In the genomic region with DNA sequence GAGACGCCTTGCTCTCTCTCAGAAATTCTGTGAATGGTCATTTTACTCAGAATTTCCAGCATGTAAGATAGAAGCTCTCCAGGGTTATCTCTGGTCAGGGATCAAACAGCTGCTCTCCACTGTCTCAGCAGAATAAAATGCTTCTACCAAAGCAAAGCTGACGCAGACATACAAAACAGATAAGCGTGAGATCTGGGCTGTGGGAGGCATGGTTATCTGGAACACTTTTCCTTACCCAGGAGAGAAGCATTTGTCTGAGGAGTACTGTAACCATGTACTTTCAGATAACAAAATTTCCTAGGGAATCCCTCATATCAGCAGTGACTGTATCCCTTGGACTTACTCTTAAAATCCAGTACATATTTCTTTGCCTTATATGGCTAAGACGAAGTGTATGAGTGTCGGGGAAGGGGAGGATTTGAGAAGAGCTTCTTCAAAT, we compare ENCODE assay signal across 1 cellular context.
TF ChIP-seq lines count a peak whose summit lies in the region.

No MANE protein-coding gene starts in this region.

TF ChIP-seq in K562, 482 proteins besides CTCF, POLR2A, EP300 and RAD21 (continued from another document):
- TF ChIP-seq, protein P1, sequence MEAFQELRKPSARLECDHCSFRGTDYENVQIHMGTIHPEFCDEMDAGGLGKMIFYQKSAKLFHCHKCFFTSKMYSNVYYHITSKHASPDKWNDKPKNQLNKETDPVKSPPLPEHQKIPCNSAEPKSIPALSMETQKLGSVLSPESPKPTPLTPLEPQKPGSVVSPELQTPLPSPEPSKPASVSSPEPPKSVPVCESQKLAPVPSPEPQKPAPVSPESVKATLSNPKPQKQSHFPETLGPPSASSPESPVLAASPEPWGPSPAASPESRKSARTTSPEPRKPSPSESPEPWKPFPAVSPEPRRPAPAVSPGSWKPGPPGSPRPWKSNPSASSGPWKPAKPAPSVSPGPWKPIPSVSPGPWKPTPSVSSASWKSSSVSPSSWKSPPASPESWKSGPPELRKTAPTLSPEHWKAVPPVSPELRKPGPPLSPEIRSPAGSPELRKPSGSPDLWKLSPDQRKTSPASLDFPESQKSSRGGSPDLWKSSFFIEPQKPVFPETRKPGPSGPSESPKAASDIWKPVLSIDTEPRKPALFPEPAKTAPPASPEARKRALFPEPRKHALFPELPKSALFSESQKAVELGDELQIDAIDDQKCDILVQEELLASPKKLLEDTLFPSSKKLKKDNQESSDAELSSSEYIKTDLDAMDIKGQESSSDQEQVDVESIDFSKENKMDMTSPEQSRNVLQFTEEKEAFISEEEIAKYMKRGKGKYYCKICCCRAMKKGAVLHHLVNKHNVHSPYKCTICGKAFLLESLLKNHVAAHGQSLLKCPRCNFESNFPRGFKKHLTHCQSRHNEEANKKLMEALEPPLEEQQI (IDR thresholded peaks at IDR 0.05): peak; percentile 85
- TF ChIP-seq, protein P2, sequence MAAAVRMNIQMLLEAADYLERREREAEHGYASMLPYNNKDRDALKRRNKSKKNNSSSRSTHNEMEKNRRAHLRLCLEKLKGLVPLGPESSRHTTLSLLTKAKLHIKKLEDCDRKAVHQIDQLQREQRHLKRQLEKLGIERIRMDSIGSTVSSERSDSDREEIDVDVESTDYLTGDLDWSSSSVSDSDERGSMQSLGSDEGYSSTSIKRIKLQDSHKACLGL (CRISPR knock-in tag; IDR thresholded peaks at IDR 0.05; ENCODE audit: borderline replicate concordance, poor library complexity, severe bottlenecking): no peak
- TF ChIP-seq MYNN (IDR thresholded peaks at IDR 0.05) (peak; percentile 69; the same call in 1 of the 2 replicates), MYNN (CRISPR knock-in tag; IDR thresholded peaks at IDR 0.05) (no peak), NCOA1 (IDR thresholded peaks at IDR 0.05; ENCODE audit: low read depth) (peak; percentile 84), DACH1 (IDR thresholded peaks at IDR 0.05; ENCODE audit: partially characterized antibody) (peak; percentile 91), SP2 (IDR thresholded peaks at IDR 0.05; ENCODE audit: extremely low read depth, low read depth, low read length, poor library complexity, severe bottlenecking) (no peak), KAT7 (CRISPR knock-in tag; IDR thresholded peaks at IDR 0.05; ENCODE audit: borderline replicate concordance) (no peak), ZC3H4 (CRISPR knock-in tag; IDR thresholded peaks at IDR 0.05; ENCODE audit: borderline replicate concordance) (no peak), BCOR (IDR thresholded peaks at IDR 0.05) (peak; percentile 78), MTA1 (IDR thresholded peaks at IDR 0.05; ENCODE audit: borderline replicate concordance) (peak; percentile 92)
- TF ChIP-seq, protein P3, sequence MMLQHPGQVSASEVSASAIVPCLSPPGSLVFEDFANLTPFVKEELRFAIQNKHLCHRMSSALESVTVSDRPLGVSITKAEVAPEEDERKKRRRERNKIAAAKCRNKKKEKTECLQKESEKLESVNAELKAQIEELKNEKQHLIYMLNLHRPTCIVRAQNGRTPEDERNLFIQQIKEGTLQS (IDR thresholded peaks at IDR 0.05): peak; percentile 80; the same call in 1 of the 2 replicates
- TF ChIP-seq, protein P3 (CRISPR knock-in tag; conservative IDR thresholded peaks at IDR 0.05): no peak
- TF ChIP-seq, protein P4, sequence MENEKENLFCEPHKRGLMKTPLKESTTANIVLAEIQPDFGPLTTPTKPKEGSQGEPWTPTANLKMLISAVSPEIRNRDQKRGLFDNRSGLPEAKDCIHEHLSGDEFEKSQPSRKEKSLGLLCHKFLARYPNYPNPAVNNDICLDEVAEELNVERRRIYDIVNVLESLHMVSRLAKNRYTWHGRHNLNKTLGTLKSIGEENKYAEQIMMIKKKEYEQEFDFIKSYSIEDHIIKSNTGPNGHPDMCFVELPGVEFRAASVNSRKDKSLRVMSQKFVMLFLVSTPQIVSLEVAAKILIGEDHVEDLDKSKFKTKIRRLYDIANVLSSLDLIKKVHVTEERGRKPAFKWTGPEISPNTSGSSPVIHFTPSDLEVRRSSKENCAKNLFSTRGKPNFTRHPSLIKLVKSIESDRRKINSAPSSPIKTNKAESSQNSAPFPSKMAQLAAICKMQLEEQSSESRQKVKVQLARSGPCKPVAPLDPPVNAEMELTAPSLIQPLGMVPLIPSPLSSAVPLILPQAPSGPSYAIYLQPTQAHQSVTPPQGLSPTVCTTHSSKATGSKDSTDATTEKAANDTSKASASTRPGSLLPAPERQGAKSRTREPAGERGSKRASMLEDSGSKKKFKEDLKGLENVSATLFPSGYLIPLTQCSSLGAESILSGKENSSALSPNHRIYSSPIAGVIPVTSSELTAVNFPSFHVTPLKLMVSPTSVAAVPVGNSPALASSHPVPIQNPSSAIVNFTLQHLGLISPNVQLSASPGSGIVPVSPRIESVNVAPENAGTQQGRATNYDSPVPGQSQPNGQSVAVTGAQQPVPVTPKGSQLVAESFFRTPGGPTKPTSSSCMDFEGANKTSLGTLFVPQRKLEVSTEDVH (IDR thresholded peaks at IDR 0.05; ENCODE audit: low read depth, partially characterized antibody): peak; percentile 42
